Comparison of ENCODE assay signal across 10 cellular contexts in genomic region chr1:32933742-32934322, GRCh38. TPM values are rescaled to one million over a fixed set of nuclear protein-coding genes. Genes with fewer than 3 reads are reported as not detected.
DNase-seq lines count a peak whose midpoint lies in the region; ATAC-seq, FAIRE-seq and TF ChIP-seq lines count a peak whose summit lies in the region.
"Had no signal": no experiment of that assay in that cellular context is flagged by ENCODE, and none has a peak within 500 bp of the region (broad histone marks: within the 10 kb centered on the region; RNA-seq: fewer than 3 reads in every experiment).

No MANE protein-coding gene starts in this region.

- no peak; the same call in none of the 2 replicates for TF ChIP-seq CTCF in RWPE1 (conservative IDR thresholded peaks at IDR 0.05; ENCODE audit: low read depth)
- no peak for TF ChIP-seq CTCF in fibroblast of pulmonary artery (IDR thresholded peaks at IDR 0.05; ENCODE audit: low read length, missing control alignments)
- TF ChIP-seq CTCF in prostate gland (IDR thresholded peaks at IDR 0.05) = peak in 2 of 4 experiments; percentile 2 to 3

- CTCF ChIA-PET in RWPE1 (lab: Yijun Ruan, JAX) = interaction anchor here (0.5 to 2.1 kb wide), 15 partner anchors 9 to 154 kb away, joined by 3 to 8 read pairs (median 4); no protein-coding TSS in a partner anchor

- no peak for TF ChIP-seq POLR2A in GM12891 (IDR thresholded peaks at IDR 0.05; ENCODE audit: low read depth, low read length)
- no peak for TF ChIP-seq POLR2A in prostate gland (IDR thresholded peaks at IDR 0.05)

- DNase-seq in GM12891 (ENCODE audit: insufficient read length, low spot score) (no peak), RWPE1 (ENCODE audit: low spot score) (peak; percentile 21), fibroblast of pulmonary artery (ENCODE audit: low read depth) (peak; percentile 59), prostate gland (ENCODE audit: low spot score) (peak; percentile 65), SKM-1 (lab: John Stamatoyannopoulos, UW; ENCODE audit: unreplicated experiment) (no peak), NCI-H446 treated with DMSO at 0.1 percent for 48 hours (lab: John Stamatoyannopoulos, UW) (no peak)
- DNase-seq: cerebellar nuclear complex, NCI-H2029 treated with DMSO at 0.1 percent for 48 hours had no signal

- H3K9me3 ChIP-seq in prostate gland = no peaks in the 10 kb centered on the region

- H3K27ac ChIP-seq in RWPE1 = peak overlapping the region; percentile 75
- H3K27ac ChIP-seq in prostate gland = peak overlapping the region; percentile 12 to 42

- intact Hi-C loops in prostate gland (cut with DNase I) = loop anchor here (5.0 to 10.0 kb wide), 3 partner anchors 71 to 151 kb away; partner anchors contain the start of gene AZIN2

- ATAC-seq in GM21717 (IDR thresholded peaks at IDR 0.05; ENCODE audit: unreplicated experiment) (no peak), GM21381 (IDR thresholded peaks at IDR 0.05; ENCODE audit: unreplicated experiment) (no peak)

- H3K4me3 ChIP-seq in fibroblast of pulmonary artery (replicated peaks; ENCODE audit: low read depth, low read length) (no peak overlapping the region), prostate gland (no peak overlapping the region)

- 13% methylated on average over 3 of the region's 3 CpGs for WGBS in prostate gland

- POLR2A ChIA-PET in RWPE1 (lab: Yijun Ruan, JAX; ENCODE audit: low non-redundant PET) = no interaction called here

- H3K4me1 ChIP-seq in prostate gland (replicated peaks) = no peaks in the 10 kb centered on the region

- no peaks in the 10 kb centered on the region for H3K36me3 ChIP-seq in prostate gland

- no peaks in the 10 kb centered on the region for H3K27me3 ChIP-seq in prostate gland (replicated peaks; ENCODE audit: insufficient read depth)

- peak; percentile 26 for FAIRE-seq in GM12891 (lab: Jason Lieb, UNC)

TF ChIP-seq in GM12891, 5 proteins besides CTCF, POLR2A, EP300 and RAD21:
- TF ChIP-seq POLR2AphosphoS5 (IDR thresholded peaks at IDR 0.05; ENCODE audit: low read depth, low read length) = no peak
- TF ChIP-seq TAF1 (IDR thresholded peaks at IDR 0.05; ENCODE audit: low read depth, low read length) = no peak
- TF ChIP-seq POU2F2 (IDR thresholded peaks at IDR 0.05; ENCODE audit: low read depth, low read length) = no peak
- TF ChIP-seq SPI1 (IDR thresholded peaks at IDR 0.05; ENCODE audit: low read depth, low read length) = no peak
- no peak for TF ChIP-seq PAX5 (IDR thresholded peaks at IDR 0.05; ENCODE audit: insufficient read depth, low read length, severe bottlenecking)
TF ChIP-seq in GM12891: peak in this region for 0.

RNA-seq across cellular contexts. Expression of gene RNF19B, which starts 30.8 kb away (rescaled TPM):
- polyA plus RNA-seq in GM12891 (2012; ENCODE audit: low read depth, missing spikeins) = 19.3 TPM
- 10 to 100 TPM; 16.7 to 77.8 TPM for total RNA-seq in prostate gland

RNA-seq across cellular contexts. Expression of gene TMEM54, which starts 32.6 kb away (rescaled TPM):
- 0.49 TPM for polyA plus RNA-seq in GM12891 (2012; ENCODE audit: low read depth, missing spikeins)
- 100 to 1,000 TPM in 1 of 2 donors, 10 to 100 TPM in 1; 96.2 to 239 TPM for total RNA-seq in prostate gland

RNA-seq across cellular contexts. Expression of gene HPCA, which starts 47.5 kb away (rescaled TPM):
- polyA plus RNA-seq in GM12891 (2012; ENCODE audit: low read depth, missing spikeins) = not detected
- total RNA-seq in prostate gland = 1 to 10 TPM in 1 of 2 donors, not detected in 1; 1.6 TPM

Comparison
In these comparisons a context has a peak if more than half of its experiments do, and no peak if none do; other contexts are left out.
1. DNase-seq: peak in RWPE1 (single experiment), fibroblast of pulmonary artery (single experiment) and prostate gland (single experiment); none in GM12891 (single experiment), SKM-1 (single experiment) and NCI-H446 treated with DMSO at 0.1 percent for 48 hours (single experiment).